Comparison of ENCODE assay signal across 30 cellular contexts in genomic region chr10:127046975-127047877, GRCh38.
DNase-seq lines count a peak whose midpoint lies in the region; ATAC-seq, FAIRE-seq and TF ChIP-seq lines count a peak whose summit lies in the region.
"Had no signal": no experiment of that assay in that cellular context is flagged by ENCODE, and none has a peak within 500 bp of the region (broad histone marks: within the 10 kb centered on the region; RNA-seq: fewer than 3 reads in every experiment).

No MANE protein-coding gene starts in this region.

- FAIRE-seq in islet of Langerhans (lab: Jason Lieb, UNC) (peak; percentile 13), H54 (lab: Jason Lieb, UNC) (no peak)

- no peak overlapping the region for H3K27ac ChIP-seq in right atrium auricular region
- H3K27ac ChIP-seq in testis = no peak overlapping the region
- no peak overlapping the region for H3K27ac ChIP-seq in endodermal cell (ENCODE audit: low read depth, low read length)
- H3K27ac ChIP-seq: 22Rv1; BLaER1 treated with 17β-estradiol and CSF1 and Interleukin-3, amounts not matched to agents 10 nM and 100 nM; gastrocnemius medialis; RWPE1; transverse colon had no signal

- no peak overlapping the region for H3K4me3 ChIP-seq in right atrium auricular region
- no peak overlapping the region for H3K4me3 ChIP-seq in choroid plexus epithelial cell (ENCODE audit: low read depth, low read length)
- no peak overlapping the region for H3K4me3 ChIP-seq in testis
- no peak overlapping the region for H3K4me3 ChIP-seq in endodermal cell (ENCODE audit: low read length)
- H3K4me3 ChIP-seq: BLaER1 treated with 17β-estradiol and CSF1 and Interleukin-3, amounts not matched to agents 10 nM and 100 nM; gastrocnemius medialis; HAP-1; transverse colon had no signal

- H3K27me3 Mint-ChIP-seq in endodermal cell (ENCODE audit: insufficient read depth) = no peaks in the 10 kb centered on the region
- no peaks in the 10 kb centered on the region for H3K27me3 Mint-ChIP-seq in activated CD4-positive, alpha-beta T cell treated with anti-CD3 and anti-CD28 coated beads, Interleukin-2, amount 10 ng/mL, durations not matched to agents 7 days and 5 days
- H3K27me3 Mint-ChIP-seq: activated CD8-positive, alpha-beta T cell treated with anti-CD3 and anti-CD28 coated beads for 36 hours; dendritic cell treated with granulocyte-macrophage colony-stimulating factor and Interleukin-4, amounts not matched to agents 40 ng/mL and 50 ng/mL, for 4 days; naive B cell; stimulated activated naive CD8-positive, alpha-beta T cell treated with anti-CD3 and anti-CD28 coated beads, Interleukin-15, amount 100 ng/mL, for 72 hours had no signal

- ATAC-seq in left ventricle myocardium superior = no peak
- ATAC-seq: activated CD4-positive, CD25-positive, alpha-beta regulatory T cell treated with anti-CD3 and anti-CD28 coated beads, Interleukin-2, amount 50 U/mL, for 24 hours; activated CD8-positive, alpha-beta T cell treated with anti-CD3 and anti-CD28 coated beads for 36 hours; gastrocnemius medialis; stimulated activated naive CD8-positive, alpha-beta T cell treated with anti-CD3 and anti-CD28 coated beads, Interleukin-15, amount 100 ng/mL, for 72 hours had no signal

- peaks cover 39% of the 10 kb centered on the region for H3K36me3 Mint-ChIP-seq in endodermal cell (ENCODE audit: low read depth)
- H3K36me3 Mint-ChIP-seq in activated CD4-positive, alpha-beta T cell treated with anti-CD3 and anti-CD28 coated beads, Interleukin-2, amount 10 ng/mL, durations not matched to agents 7 days and 5 days (ENCODE audit: low read depth) = no peaks in the 10 kb centered on the region
- H3K36me3 Mint-ChIP-seq: naive B cell had no signal

- TF ChIP-seq POLR2A in testis (IDR thresholded peaks at IDR 0.05) (no peak), H54 (IDR thresholded peaks at IDR 0.05; ENCODE audit: low read depth, low read length) (no peak)

- POLR2A ChIA-PET in activated CD4-positive, alpha-beta T cell treated with anti-CD3 and anti-CD28 coated beads, Interleukin-2, amount 10 ng/mL, durations not matched to agents 7 days and 5 days (lab: Charles Lee) = no interaction called here

- H3K4me1 Mint-ChIP-seq in endodermal cell = no peaks in the 10 kb centered on the region
- no peaks in the 10 kb centered on the region for H3K4me1 Mint-ChIP-seq in activated CD4-positive, alpha-beta T cell treated with anti-CD3 and anti-CD28 coated beads, Interleukin-2, amount 10 ng/mL, durations not matched to agents 7 days and 5 days
- H3K4me1 Mint-ChIP-seq: naive B cell; stimulated activated naive CD8-positive, alpha-beta T cell treated with anti-CD3 and anti-CD28 coated beads, Interleukin-15, amount 100 ng/mL, for 72 hours had no signal

- H3K9ac ChIP-seq in endodermal cell (ENCODE audit: extremely low read depth, low read length, poor library complexity, severe bottlenecking) = no peak overlapping the region
- H3K9ac ChIP-seq: BLaER1 treated with 17β-estradiol and CSF1 and Interleukin-3, amounts not matched to agents 10 nM and 100 nM had no signal

- no peaks in the 10 kb centered on the region for H3K9me3 Mint-ChIP-seq in endodermal cell
- H3K9me3 Mint-ChIP-seq in activated CD4-positive, alpha-beta T cell treated with anti-CD3 and anti-CD28 coated beads, Interleukin-2, amount 10 ng/mL, durations not matched to agents 7 days and 5 days = no peaks in the 10 kb centered on the region
- H3K9me3 Mint-ChIP-seq: activated CD8-positive, alpha-beta T cell treated with anti-CD3 and anti-CD28 coated beads for 36 hours; dendritic cell treated with granulocyte-macrophage colony-stimulating factor and Interleukin-4, amounts not matched to agents 40 ng/mL and 50 ng/mL, for 4 days; naive B cell; stimulated activated naive CD8-positive, alpha-beta T cell treated with anti-CD3 and anti-CD28 coated beads, Interleukin-15, amount 100 ng/mL, for 72 hours had no signal

- no peak overlapping the region for H3K4me3 Mint-ChIP-seq in endodermal cell
- H3K4me3 Mint-ChIP-seq in activated CD4-positive, alpha-beta T cell treated with anti-CD3 and anti-CD28 coated beads, Interleukin-2, amount 10 ng/mL, durations not matched to agents 7 days and 5 days = no peak overlapping the region
- H3K4me3 Mint-ChIP-seq: activated CD8-positive, alpha-beta T cell treated with anti-CD3 and anti-CD28 coated beads for 36 hours; dendritic cell treated with granulocyte-macrophage colony-stimulating factor and Interleukin-4, amounts not matched to agents 40 ng/mL and 50 ng/mL, for 4 days; naive B cell; stimulated activated naive CD8-positive, alpha-beta T cell treated with anti-CD3 and anti-CD28 coated beads, Interleukin-15, amount 100 ng/mL, for 72 hours had no signal

- DNase-seq in right atrium auricular region (ENCODE audit: low spot score) (peak; percentile 9), left ventricle myocardium superior (no peak), choroid plexus epithelial cell (ENCODE audit: low read depth) (peak; percentile 77), testis (peak; percentile 4), endodermal cell (no peak), H54 (ENCODE audit: insufficient read length, low spot score) (no peak)
- no peak for DNase-seq in activated CD4-positive, alpha-beta T cell treated with anti-CD3 and anti-CD28 coated beads, Interleukin-2, amount 10 ng/mL, durations not matched to agents 7 days and 5 days
- DNase-seq: activated CD8-positive, alpha-beta T cell treated with anti-CD3 and anti-CD28 coated beads for 36 hours; activated gamma-delta T cell; activated T-cell treated with anti-CD3 and anti-CD28 coated beads for 4 hours; Calu3; gastrocnemius medialis; KG1; mammary epithelial cell; MV-4-11; naive B cell; NCI-H1694 treated with DMSO at 0.1 percent for 48 hours; NCI-H2171 treated with DMSO at 0.1 percent for 48 hours; NCI-H69; occipital lobe; stimulated activated naive CD8-positive, alpha-beta T cell treated with anti-CD3 and anti-CD28 coated beads, Interleukin-15, amount 100 ng/mL, for 72 hours; T1000; transverse colon had no signal

- H3K4me1 ChIP-seq in right atrium auricular region (no peaks in the 10 kb centered on the region), testis (no peaks in the 10 kb centered on the region), endodermal cell (ENCODE audit: control insufficient read depth, insufficient read depth, low read length) (no peaks in the 10 kb centered on the region)
- H3K4me1 ChIP-seq: BLaER1 treated with 17β-estradiol and CSF1 and Interleukin-3, amounts not matched to agents 10 nM and 100 nM; gastrocnemius medialis; HAP-1; transverse colon had no signal

- H3K9me3 ChIP-seq in right atrium auricular region (no peaks in the 10 kb centered on the region), testis (no peaks in the 10 kb centered on the region), endodermal cell (ENCODE audit: control insufficient read depth, low read length) (no peaks in the 10 kb centered on the region)
- H3K9me3 ChIP-seq: BLaER1 treated with 17β-estradiol and CSF1 and Interleukin-3, amounts not matched to agents 10 nM and 100 nM; gastrocnemius medialis; HAP-1; transverse colon had no signal

- CTCF ChIA-PET in activated CD4-positive, alpha-beta T cell treated with anti-CD3 and anti-CD28 coated beads, Interleukin-2, amount 10 ng/mL, durations not matched to agents 7 days and 5 days (lab: Charles Lee) = no interaction called here

- intact Hi-C loops in left ventricle myocardium superior (cut with micrococcal nuclease) = no loop called here
- intact Hi-C loops in testis (cut with DNase I; ENCODE audit: low total_unique reads) = no loop called here

- no peaks in the 10 kb centered on the region for H3K27me3 ChIP-seq in right atrium auricular region
- no peaks in the 10 kb centered on the region for H3K27me3 ChIP-seq in testis
- H3K27me3 ChIP-seq in endodermal cell (ENCODE audit: control insufficient read depth, insufficient read depth, low read length, poor library complexity, severe bottlenecking) = no peaks in the 10 kb centered on the region
- H3K27me3 ChIP-seq: BLaER1 treated with 17β-estradiol and CSF1 and Interleukin-3, amounts not matched to agents 10 nM and 100 nM; gastrocnemius medialis; transverse colon had no signal

- no peak overlapping the region for H3K27ac Mint-ChIP-seq in endodermal cell
- H3K27ac Mint-ChIP-seq in activated CD4-positive, alpha-beta T cell treated with anti-CD3 and anti-CD28 coated beads, Interleukin-2, amount 10 ng/mL, durations not matched to agents 7 days and 5 days = no peak overlapping the region
- H3K27ac Mint-ChIP-seq: activated CD8-positive, alpha-beta T cell treated with anti-CD3 and anti-CD28 coated beads for 36 hours; dendritic cell treated with granulocyte-macrophage colony-stimulating factor and Interleukin-4, amounts not matched to agents 40 ng/mL and 50 ng/mL, for 4 days; naive B cell; stimulated activated naive CD8-positive, alpha-beta T cell treated with anti-CD3 and anti-CD28 coated beads, Interleukin-15, amount 100 ng/mL, for 72 hours had no signal

- TF ChIP-seq CTCF in right atrium auricular region (IDR thresholded peaks at IDR 0.05) (no peak), choroid plexus epithelial cell (conservative IDR thresholded peaks at IDR 0.05; ENCODE audit: low read depth, low read length) (no peak), testis (IDR thresholded peaks at IDR 0.05) (no peak), endodermal cell (conservative IDR thresholded peaks at IDR 0.05) (no peak)

- peaks cover 18% of the 10 kb centered on the region for H3K36me3 ChIP-seq in right atrium auricular region
- H3K36me3 ChIP-seq in testis (ENCODE audit: low read depth, missing control alignments) = no peaks in the 10 kb centered on the region
- H3K36me3 ChIP-seq in endodermal cell (ENCODE audit: control insufficient read depth, insufficient read depth, low read length) = peaks cover 30% of the 10 kb centered on the region
- H3K36me3 ChIP-seq: BLaER1 treated with 17β-estradiol and CSF1 and Interleukin-3, amounts not matched to agents 10 nM and 100 nM; gastrocnemius medialis; HAP-1 had no signal

- WGBS in testis, 2 donors = 89 to 91% methylated on average over 7 of the region's 7 CpGs
- WGBS in endodermal cell (ENCODE audit: insufficient coverage in 1 of 2, insufficient read length in 1 of 2), 2 experiments = 95 to 97% methylated on average over 4 to 6 of the region's 7 CpGs

Comparison
In these comparisons a context has a peak if more than half of its experiments do, and no peak if none do; other contexts are left out.
1. DNase-seq: peak in right atrium auricular region (single experiment), choroid plexus epithelial cell (single experiment) and testis (single experiment); none in left ventricle myocardium superior (single experiment), endodermal cell (single experiment), activated CD4-positive, alpha-beta T cell treated with anti-CD3 and anti-CD28 coated beads, Interleukin-2, amount 10 ng/mL, durations not matched to agents 7 days and 5 days (single experiment) and H54 (single experiment).